18 cellular contexts compared by ENCODE assay signal in the genomic region with DNA sequence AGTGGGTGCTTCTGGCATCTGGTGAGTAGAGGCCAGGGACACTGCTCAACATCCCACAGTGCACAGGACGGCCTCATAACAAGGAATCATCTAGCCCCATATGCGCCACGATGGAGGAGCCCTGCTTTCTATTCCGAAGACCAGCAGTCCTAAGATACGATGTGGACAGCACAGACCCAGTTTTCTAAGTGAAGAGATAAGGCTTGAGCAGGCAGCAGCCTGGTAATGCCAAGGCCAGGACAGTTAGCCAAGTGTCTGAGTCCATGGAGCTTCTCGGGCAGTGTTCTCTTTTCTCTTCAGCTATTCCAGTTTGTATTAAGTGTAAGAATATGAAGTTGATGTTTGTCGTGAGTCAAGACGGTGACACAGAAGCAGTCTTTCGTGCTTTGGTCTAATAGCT.
"Had no signal": no experiment of that assay in that cellular context is flagged by ENCODE, and none has a peak within 500 bp of the region (broad histone marks: within the 10 kb centered on the region; RNA-seq: fewer than 3 reads in every experiment).

No MANE protein-coding gene starts in this region.

- ATAC-seq: left lung; natural killer cell treated with Interleukin-12 subunit alpha and Interleukin-12 subunit beta and Interleukin-15 and Interleukin-18, amount 100 ng/mL, for 72 hours; pancreas; right lobe of liver; stimulated activated memory B cell treated with anti-CD40 and anti-IgM and Interleukin-4, amounts not matched to agents 10 μg/mL and 1 μg/mL and 100 μg/mL, for 72 hours had no signal

- H3K27me3 Mint-ChIP-seq: natural killer cell treated with Interleukin-12 subunit alpha and Interleukin-12 subunit beta and Interleukin-15 and Interleukin-18, amount 100 ng/mL, for 72 hours; progenitor cell of endocrine pancreas; stimulated activated memory B cell treated with anti-CD40 and anti-IgM and Interleukin-4, amounts not matched to agents 10 μg/mL and 1 μg/mL and 100 μg/mL, for 72 hours; stimulated activated naive CD8-positive, alpha-beta T cell treated with anti-CD3 and anti-CD28 coated beads, Interleukin-15, Interleukin-2, amounts not matched to agents 100 ng/mL and 50 ng/mL, for 24 hours had no signal

- H3K9me3 Mint-ChIP-seq: natural killer cell treated with Interleukin-12 subunit alpha and Interleukin-12 subunit beta and Interleukin-15 and Interleukin-18, amount 100 ng/mL, for 72 hours; stimulated activated memory B cell treated with anti-CD40 and anti-IgM and Interleukin-4, amounts not matched to agents 10 μg/mL and 1 μg/mL and 100 μg/mL, for 72 hours; stimulated activated naive CD8-positive, alpha-beta T cell treated with anti-CD3 and anti-CD28 coated beads, Interleukin-15, Interleukin-2, amounts not matched to agents 100 ng/mL and 50 ng/mL, for 24 hours had no signal

- DNase-seq: effector CD8-positive, alpha-beta T cell; foreskin melanocyte; islet precursor cell; left lung; mesenchymal stem cell; occipital lobe; pancreas; right lobe of liver; stimulated activated CD4-positive, alpha-beta T cell treated with anti-CD3 and anti-CD28 coated beads, Interleukin-1b, Interleukin-23, amount 100 ng/mL, for 48 hours; stimulated activated CD4-positive, alpha-beta T cell treated with anti-CD3 and anti-CD28 coated beads, Interleukin-4, amount 100 ng/mL, for 24 hours; transverse colon had no signal

- H3K27me3 ChIP-seq: left lung, pancreas, right lobe of liver, transverse colon had no signal

- H3K27ac ChIP-seq: coronary artery, left lung, pancreas, right lobe of liver, thoracic aorta, transverse colon had no signal

- H3K4me3 Mint-ChIP-seq: natural killer cell treated with Interleukin-12 subunit alpha and Interleukin-12 subunit beta and Interleukin-15 and Interleukin-18, amount 100 ng/mL, for 72 hours; stimulated activated memory B cell treated with anti-CD40 and anti-IgM and Interleukin-4, amounts not matched to agents 10 μg/mL and 1 μg/mL and 100 μg/mL, for 72 hours; stimulated activated naive CD8-positive, alpha-beta T cell treated with anti-CD3 and anti-CD28 coated beads, Interleukin-15, Interleukin-2, amounts not matched to agents 100 ng/mL and 50 ng/mL, for 24 hours had no signal

- H3K36me3 ChIP-seq: left lung, pancreas, right lobe of liver, thoracic aorta, transverse colon had no signal

- H3K36me3 Mint-ChIP-seq: natural killer cell treated with Interleukin-12 subunit alpha and Interleukin-12 subunit beta and Interleukin-15 and Interleukin-18, amount 100 ng/mL, for 72 hours had no signal

- H3K4me3 ChIP-seq: coronary artery, left lung, lung, pancreas, right lobe of liver, thoracic aorta, transverse colon had no signal

- H3K4me1 ChIP-seq: left lung had no signal

- H3K27ac Mint-ChIP-seq: natural killer cell treated with Interleukin-12 subunit alpha and Interleukin-12 subunit beta and Interleukin-15 and Interleukin-18, amount 100 ng/mL, for 72 hours; progenitor cell of endocrine pancreas; stimulated activated memory B cell treated with anti-CD40 and anti-IgM and Interleukin-4, amounts not matched to agents 10 μg/mL and 1 μg/mL and 100 μg/mL, for 72 hours; stimulated activated naive CD8-positive, alpha-beta T cell treated with anti-CD3 and anti-CD28 coated beads, Interleukin-15, Interleukin-2, amounts not matched to agents 100 ng/mL and 50 ng/mL, for 24 hours had no signal

- H3K9me3 ChIP-seq: left lung, pancreas, right lobe of liver, thoracic aorta, transverse colon had no signal
